Comparison of ENCODE assay signal across 1 cellular context in genomic region chr3:9130318-9131110, GRCh38.
TF ChIP-seq lines count a peak whose summit lies in the region.

No MANE protein-coding gene starts in this region.

TF ChIP-seq in WTC11, 78 proteins besides CTCF, POLR2A, EP300 and RAD21 (continued from another document):
- TF ChIP-seq, protein P1, sequence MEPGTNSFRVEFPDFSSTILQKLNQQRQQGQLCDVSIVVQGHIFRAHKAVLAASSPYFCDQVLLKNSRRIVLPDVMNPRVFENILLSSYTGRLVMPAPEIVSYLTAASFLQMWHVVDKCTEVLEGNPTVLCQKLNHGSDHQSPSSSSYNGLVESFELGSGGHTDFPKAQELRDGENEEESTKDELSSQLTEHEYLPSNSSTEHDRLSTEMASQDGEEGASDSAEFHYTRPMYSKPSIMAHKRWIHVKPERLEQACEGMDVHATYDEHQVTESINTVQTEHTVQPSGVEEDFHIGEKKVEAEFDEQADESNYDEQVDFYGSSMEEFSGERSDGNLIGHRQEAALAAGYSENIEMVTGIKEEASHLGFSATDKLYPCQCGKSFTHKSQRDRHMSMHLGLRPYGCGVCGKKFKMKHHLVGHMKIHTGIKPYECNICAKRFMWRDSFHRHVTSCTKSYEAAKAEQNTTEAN (CRISPR knock-in tag; IDR thresholded peaks at IDR 0.05), result no peak
- TF ChIP-seq ZNF138 (CRISPR knock-in tag; conservative IDR thresholded peaks at IDR 0.05) (no peak), AR (CRISPR knock-in tag; IDR thresholded peaks at IDR 0.05) (no peak), HMGA2 (CRISPR knock-in tag; IDR thresholded peaks at IDR 0.05) (no peak), MXD4 (CRISPR knock-in tag; IDR thresholded peaks at IDR 0.05; ENCODE audit: borderline replicate concordance) (no peak), RELA (CRISPR knock-in tag; IDR thresholded peaks at IDR 0.05; ENCODE audit: borderline replicate concordance) (no peak)
- TF ChIP-seq, protein P2, sequence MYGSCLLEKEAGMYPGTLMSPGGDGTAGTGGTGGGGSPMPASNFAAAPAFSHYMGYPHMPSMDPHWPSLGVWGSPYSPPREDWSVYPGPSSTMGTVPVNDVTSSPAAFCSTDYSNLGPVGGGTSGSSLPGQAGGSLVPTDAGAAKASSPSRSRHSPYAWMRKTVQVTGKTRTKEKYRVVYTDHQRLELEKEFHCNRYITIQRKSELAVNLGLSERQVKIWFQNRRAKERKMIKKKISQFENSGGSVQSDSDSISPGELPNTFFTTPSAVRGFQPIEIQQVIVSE (CRISPR knock-in tag; IDR thresholded peaks at IDR 0.05; ENCODE audit: borderline replicate concordance), result no peak
